ENCODE assay signal across 1 cellular context in the genomic region with DNA sequence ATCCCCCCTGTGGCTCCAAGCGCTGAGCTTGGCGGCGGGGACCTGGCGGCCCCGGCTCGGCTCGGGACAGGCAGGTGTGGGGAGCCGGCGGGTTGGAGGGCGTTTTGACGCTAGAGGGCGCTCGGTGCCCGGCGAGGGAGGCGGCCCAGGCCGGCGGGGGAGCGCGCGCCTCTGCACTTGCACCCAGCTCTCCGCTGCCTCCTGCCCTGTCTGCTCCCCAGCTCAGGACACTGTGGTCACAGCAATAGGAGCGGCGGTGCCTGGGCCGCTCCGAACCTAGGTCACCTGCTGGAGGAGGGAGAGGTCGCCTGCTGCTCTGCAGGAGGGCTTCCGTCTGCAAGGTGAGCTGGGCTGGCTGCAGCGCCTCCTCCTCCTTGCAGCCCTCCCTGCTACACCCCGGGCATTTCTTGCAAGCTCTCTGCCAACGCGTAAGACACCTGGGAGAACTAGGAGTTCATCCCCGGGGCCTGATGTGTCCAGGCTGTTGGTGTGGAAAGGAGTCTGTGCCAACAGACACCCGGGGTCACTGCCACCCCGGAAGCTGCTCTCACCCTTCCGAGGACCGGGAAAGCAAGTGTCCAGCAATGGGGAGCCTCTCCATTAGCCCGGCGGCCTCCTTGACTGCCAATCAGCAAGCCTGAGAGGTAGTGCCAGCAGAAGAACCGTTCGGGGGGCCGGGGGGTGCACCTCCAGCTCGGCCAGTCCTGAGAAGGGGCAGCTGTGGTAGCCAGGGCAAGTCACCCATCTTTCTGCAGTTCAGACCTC.
TF ChIP-seq lines count a peak whose summit lies in the region.

No MANE protein-coding gene starts in this region.

TF ChIP-seq in WTC11, 78 proteins besides CTCF, POLR2A, EP300 and RAD21 (continued from another document):
- TF ChIP-seq, protein P1, sequence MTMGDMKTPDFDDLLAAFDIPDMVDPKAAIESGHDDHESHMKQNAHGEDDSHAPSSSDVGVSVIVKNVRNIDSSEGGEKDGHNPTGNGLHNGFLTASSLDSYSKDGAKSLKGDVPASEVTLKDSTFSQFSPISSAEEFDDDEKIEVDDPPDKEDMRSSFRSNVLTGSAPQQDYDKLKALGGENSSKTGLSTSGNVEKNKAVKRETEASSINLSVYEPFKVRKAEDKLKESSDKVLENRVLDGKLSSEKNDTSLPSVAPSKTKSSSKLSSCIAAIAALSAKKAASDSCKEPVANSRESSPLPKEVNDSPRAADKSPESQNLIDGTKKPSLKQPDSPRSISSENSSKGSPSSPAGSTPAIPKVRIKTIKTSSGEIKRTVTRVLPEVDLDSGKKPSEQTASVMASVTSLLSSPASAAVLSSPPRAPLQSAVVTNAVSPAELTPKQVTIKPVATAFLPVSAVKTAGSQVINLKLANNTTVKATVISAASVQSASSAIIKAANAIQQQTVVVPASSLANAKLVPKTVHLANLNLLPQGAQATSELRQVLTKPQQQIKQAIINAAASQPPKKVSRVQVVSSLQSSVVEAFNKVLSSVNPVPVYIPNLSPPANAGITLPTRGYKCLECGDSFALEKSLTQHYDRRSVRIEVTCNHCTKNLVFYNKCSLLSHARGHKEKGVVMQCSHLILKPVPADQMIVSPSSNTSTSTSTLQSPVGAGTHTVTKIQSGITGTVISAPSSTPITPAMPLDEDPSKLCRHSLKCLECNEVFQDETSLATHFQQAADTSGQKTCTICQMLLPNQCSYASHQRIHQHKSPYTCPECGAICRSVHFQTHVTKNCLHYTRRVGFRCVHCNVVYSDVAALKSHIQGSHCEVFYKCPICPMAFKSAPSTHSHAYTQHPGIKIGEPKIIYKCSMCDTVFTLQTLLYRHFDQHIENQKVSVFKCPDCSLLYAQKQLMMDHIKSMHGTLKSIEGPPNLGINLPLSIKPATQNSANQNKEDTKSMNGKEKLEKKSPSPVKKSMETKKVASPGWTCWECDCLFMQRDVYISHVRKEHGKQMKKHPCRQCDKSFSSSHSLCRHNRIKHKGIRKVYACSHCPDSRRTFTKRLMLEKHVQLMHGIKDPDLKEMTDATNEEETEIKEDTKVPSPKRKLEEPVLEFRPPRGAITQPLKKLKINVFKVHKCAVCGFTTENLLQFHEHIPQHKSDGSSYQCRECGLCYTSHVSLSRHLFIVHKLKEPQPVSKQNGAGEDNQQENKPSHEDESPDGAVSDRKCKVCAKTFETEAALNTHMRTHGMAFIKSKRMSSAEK (CRISPR knock-in tag; IDR thresholded peaks at IDR 0.05; ENCODE audit: borderline replicate concordance) = no peak
- TF ChIP-seq JUN (CRISPR knock-in tag; IDR thresholded peaks at IDR 0.05) = no peak
- TF ChIP-seq ZNF281 (CRISPR knock-in tag; IDR thresholded peaks at IDR 0.05) = no peak
- TF ChIP-seq ZSCAN18 (CRISPR knock-in tag; IDR thresholded peaks at IDR 0.05) = no peak
- no peak for TF ChIP-seq TEAD1 (CRISPR knock-in tag; IDR thresholded peaks at IDR 0.05)
- TF ChIP-seq MYBL2 (CRISPR knock-in tag; IDR thresholded peaks at IDR 0.05) = no peak
- TF ChIP-seq NR2C2 (CRISPR knock-in tag; IDR thresholded peaks at IDR 0.05) = no peak
- TF ChIP-seq ZNF425 (CRISPR knock-in tag; conservative IDR thresholded peaks at IDR 0.05) = no peak
- peak; percentile 79; the same call in 1 of the 2 replicates for TF ChIP-seq ZNF138 (CRISPR knock-in tag; conservative IDR thresholded peaks at IDR 0.05)
- TF ChIP-seq GABPB1 (CRISPR knock-in tag; IDR thresholded peaks at IDR 0.05) = no peak
- TF ChIP-seq, protein P2, sequence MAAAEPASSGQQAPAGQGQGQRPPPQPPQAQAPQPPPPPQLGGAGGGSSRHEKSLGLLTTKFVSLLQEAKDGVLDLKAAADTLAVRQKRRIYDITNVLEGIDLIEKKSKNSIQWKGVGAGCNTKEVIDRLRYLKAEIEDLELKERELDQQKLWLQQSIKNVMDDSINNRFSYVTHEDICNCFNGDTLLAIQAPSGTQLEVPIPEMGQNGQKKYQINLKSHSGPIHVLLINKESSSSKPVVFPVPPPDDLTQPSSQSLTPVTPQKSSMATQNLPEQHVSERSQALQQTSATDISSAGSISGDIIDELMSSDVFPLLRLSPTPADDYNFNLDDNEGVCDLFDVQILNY (CRISPR knock-in tag; IDR thresholded peaks at IDR 0.05) = 0 out of 2 replicates have a peak, but pooled peaks have one; percentile 51
- 0 out of 2 replicates have a peak, but pooled peaks have one; percentile 38 for TF ChIP-seq CREB1 (CRISPR knock-in tag; IDR thresholded peaks at IDR 0.05)
- no peak for TF ChIP-seq ETV6 (CRISPR knock-in tag; IDR thresholded peaks at IDR 0.05)
